12 cellular contexts compared by ENCODE assay signal in genomic region chr9:128634651-128635262, GRCh38. TPM values are rescaled to one million over a fixed set of nuclear protein-coding genes. Genes with fewer than 3 reads are reported as not detected.
DNase-seq lines count a peak whose midpoint lies in the region; ATAC-seq and TF ChIP-seq lines count a peak whose summit lies in the region.
"Had no signal": no experiment of that assay in that cellular context is flagged by ENCODE, and none has a peak within 500 bp of the region (broad histone marks: within the 10 kb centered on the region; RNA-seq: fewer than 3 reads in every experiment).

No MANE protein-coding gene starts in this region.

- H4K8ac ChIP-seq in trophoblast cell (ENCODE audit: low read depth, low read length): peak overlapping the region; percentile 15

- H3K4me2 ChIP-seq in trophoblast cell (ENCODE audit: low read length): peak overlapping the region; percentile 4
- H3K4me2 ChIP-seq in OCI-LY7 (ENCODE audit: low read length): no peak overlapping the region

- H4K91ac ChIP-seq in trophoblast cell (ENCODE audit: low read depth, low read length): peak overlapping the region; percentile 9

- H2AK5ac ChIP-seq in trophoblast cell (ENCODE audit: low read length): peak overlapping the region; percentile 51

- H2BK120ac ChIP-seq in trophoblast cell (ENCODE audit: insufficient read depth, low read length, poor library complexity): no peak overlapping the region

- H3K4me3 Mint-ChIP-seq in stimulated activated naive CD8-positive, alpha-beta T cell treated with anti-CD3 and anti-CD28 coated beads, Interleukin-15, amount 100 ng/mL, for 72 hours: no peak overlapping the region
- no peak overlapping the region for H3K4me3 Mint-ChIP-seq in activated T-cell treated with anti-CD3 and anti-CD28 coated beads, Interleukin-2, amount 50 U/mL, for 4 hours
- H3K4me3 Mint-ChIP-seq: nephron had no signal

- ATAC-seq in stimulated activated naive CD8-positive, alpha-beta T cell treated with anti-CD3 and anti-CD28 coated beads, Interleukin-15, amount 100 ng/mL, for 72 hours: peak; percentile 41
- ATAC-seq in stimulated activated naive CD8-positive, alpha-beta T cell treated with anti-CD3 and anti-CD28 coated beads, Interleukin-15, Interleukin-2, amounts not matched to agents 100 U/mL and 50 U/mL, for 24 hours: no peak
- peak; percentile 2 to 16 (median 8) for ATAC-seq in heart left ventricle
- no peak for ATAC-seq in activated T-cell treated with anti-CD3 and anti-CD28 coated beads, Interleukin-2, amount 50 U/mL, for 4 hours

- H2AFZ ChIP-seq in trophoblast cell (ENCODE audit: insufficient read depth, low read length, poor library complexity) (no peak overlapping the region), OCI-LY7 (ENCODE audit: low read length) (no peak overlapping the region)

- H3K4me1 ChIP-seq in heart left ventricle (peaks cover 0 to 40% (median 20%) of the 10 kb centered on the region in 12 donors), trophoblast cell (ENCODE audit: control insufficient read depth in 1 of 2, insufficient read depth in 2 of 2, low read length in 2 of 2) (peaks cover 14 to 17% of the 10 kb centered on the region in 2 experiments), A673 (ENCODE audit: insufficient read depth, low read length, poor library complexity, severe bottlenecking) (no peaks in the 10 kb centered on the region), OCI-LY7 (ENCODE audit: insufficient read depth, low read length, poor library complexity, severe bottlenecking) (no peaks in the 10 kb centered on the region)

- no peaks in the 10 kb centered on the region for H3K9me3 Mint-ChIP-seq in stimulated activated naive CD8-positive, alpha-beta T cell treated with anti-CD3 and anti-CD28 coated beads, Interleukin-15, amount 100 ng/mL, for 72 hours
- no peaks in the 10 kb centered on the region for H3K9me3 Mint-ChIP-seq in activated T-cell treated with anti-CD3 and anti-CD28 coated beads, Interleukin-2, amount 50 U/mL, for 4 hours
- H3K9me3 Mint-ChIP-seq: nephron had no signal

- TF ChIP-seq CTCF in heart left ventricle (IDR thresholded peaks at IDR 0.05) (no peak), A673 (conservative IDR thresholded peaks at IDR 0.05; ENCODE audit: low read depth, low read length) (no peak), OCI-LY7 (conservative IDR thresholded peaks at IDR 0.05; ENCODE audit: low read length) (no peak)

- no peaks in the 10 kb centered on the region for H4K20me1 ChIP-seq in OCI-LY7 (ENCODE audit: insufficient read depth, low read length)

- CTCF ChIA-PET in A673 (lab: Charles Lee): no interaction called here
- CTCF ChIA-PET in OCI-LY7 (lab: Charles Lee; ENCODE audit: unreplicated experiment): no interaction called here

- H2BK12ac ChIP-seq in trophoblast cell (ENCODE audit: low read length): peak overlapping the region; percentile 1

- H4K12ac ChIP-seq in trophoblast cell (ENCODE audit: low read depth, low read length): no peak overlapping the region

- no peaks in the 10 kb centered on the region for H3K4me1 Mint-ChIP-seq in stimulated activated naive CD8-positive, alpha-beta T cell treated with anti-CD3 and anti-CD28 coated beads, Interleukin-15, amount 100 ng/mL, for 72 hours
- no peaks in the 10 kb centered on the region for H3K4me1 Mint-ChIP-seq in activated T-cell treated with anti-CD3 and anti-CD28 coated beads, Interleukin-2, amount 50 U/mL, for 4 hours (ENCODE audit: low read depth)
- H3K4me1 Mint-ChIP-seq: nephron had no signal

- no peak overlapping the region for H3K4ac ChIP-seq in trophoblast cell (ENCODE audit: low read depth, low read length)

- H3K79me1 ChIP-seq in trophoblast cell (ENCODE audit: low read length): peaks cover 17% of the 10 kb centered on the region

- intact Hi-C loops in heart left ventricle (cut with DNase I): loop anchor here in 4 of 10 donors (2.0 to 10.0 kb wide), 6 partner anchors 22 to 340 kb away; partner anchors contain the start of genes SET (in 4 of the 4), DYNC2I2 (in 1 of the 4) and ODF2 (in 1 of the 4)
- intact Hi-C loops in A673 (cut with micrococcal nuclease; ENCODE audit: unreplicated experiment): no loop called here
- intact Hi-C loops in OCI-LY7 (cut with micrococcal nuclease; ENCODE audit: unreplicated experiment): no loop called here

- H3K36me3 ChIP-seq in heart left ventricle (peaks cover 2 to 54% (median 46%) of the 10 kb centered on the region in 9 donors), trophoblast cell (ENCODE audit: control insufficient read depth in 1 of 2, insufficient read depth in 2 of 2, low read length in 2 of 2) (peaks cover 54 to 63% of the 10 kb centered on the region in 2 experiments), A673 (ENCODE audit: insufficient read depth, low read length, poor library complexity, severe bottlenecking) (peaks cover 82% of the 10 kb centered on the region), OCI-LY7 (ENCODE audit: insufficient read depth, low read length) (peaks cover 51% of the 10 kb centered on the region)

- no peaks in the 10 kb centered on the region for H3K9me2 ChIP-seq in OCI-LY7 (ENCODE audit: insufficient read depth, low read length)

- DNase-seq in stimulated activated naive CD8-positive, alpha-beta T cell treated with anti-CD3 and anti-CD28 coated beads, Interleukin-15, amount 100 ng/mL, for 72 hours: no peak
- no peak for DNase-seq in stimulated activated naive CD8-positive, alpha-beta T cell treated with anti-CD3 and anti-CD28 coated beads, Interleukin-15, Interleukin-2, amounts not matched to agents 100 U/mL and 50 U/mL, for 24 hours
- DNase-seq in heart left ventricle (peak in 2 of 5 donors; percentile 38 to 63), trophoblast cell (no peak), NCI-H2107 (lab: John Stamatoyannopoulos, UW) (no peak), A673 (ENCODE audit: low spot score) (no peak), OCI-LY7 (ENCODE audit: low spot score) (no peak)
- DNase-seq in activated T-cell treated with anti-CD3 and anti-CD28 coated beads, Interleukin-2, amount 50 U/mL, for 4 hours: no peak
- DNase-seq: activated effector memory CD4-positive, alpha-beta T cell treated with Interleukin-2 at 50 U/mL for 16 hours; NCI-H1436 had no signal

- H3K27ac ChIP-seq in heart left ventricle (peak overlapping the region; percentile 83 to 100 (median 92)), trophoblast cell (ENCODE audit: low read depth, low read length) (peak overlapping the region; percentile 16), A673 (ENCODE audit: low read depth, low read length, poor library complexity, severe bottlenecking) (no peak overlapping the region), OCI-LY7 (ENCODE audit: low read depth, low read length, poor library complexity, severe bottlenecking) (no peak overlapping the region)

- H3K9me3 ChIP-seq in heart left ventricle: no peaks in the 10 kb centered on the region
- H3K9me3 ChIP-seq in trophoblast cell (ENCODE audit: insufficient read depth, low read depth, low read length): peaks cover 2% of the 10 kb centered on the region
- no peaks in the 10 kb centered on the region for H3K9me3 ChIP-seq in A673 (ENCODE audit: low read depth, low read length, poor library complexity, severe bottlenecking)
- H3K9me3 ChIP-seq in OCI-LY7 (ENCODE audit: low read length): no peaks in the 10 kb centered on the region
- H3K9me3 ChIP-seq: HAP-1 had no signal

- H3K4me3 ChIP-seq in heart left ventricle: peak overlapping the region in 9 of 12 donors; percentile 32 to 54 (median 41)
- no peak overlapping the region for H3K4me3 ChIP-seq in trophoblast cell (ENCODE audit: low read depth, low read length)
- H3K4me3 ChIP-seq in A673 (ENCODE audit: low read depth, low read length, poor library complexity, severe bottlenecking): no peak overlapping the region
- no peak overlapping the region for H3K4me3 ChIP-seq in OCI-LY7 (ENCODE audit: low read depth, low read length, poor library complexity, severe bottlenecking)
- H3K4me3 ChIP-seq: HAP-1 had no signal

- H3K36me3 Mint-ChIP-seq in activated T-cell treated with anti-CD3 and anti-CD28 coated beads, Interleukin-2, amount 50 U/mL, for 4 hours (ENCODE audit: insufficient read depth): peaks cover 13% of the 10 kb centered on the region

- peak overlapping the region; percentile 1 for H3K14ac ChIP-seq in trophoblast cell (ENCODE audit: low read length)

- H3K27me3 ChIP-seq in heart left ventricle: no peaks in the 10 kb centered on the region
- H3K27me3 ChIP-seq in trophoblast cell (ENCODE audit: insufficient read depth, low read length): no peaks in the 10 kb centered on the region
- H3K27me3 ChIP-seq in A673 (replicated peaks; ENCODE audit: insufficient read depth, low read depth, low read length, poor library complexity): no peaks in the 10 kb centered on the region

- peak overlapping the region; percentile 5 for H3K18ac ChIP-seq in trophoblast cell (ENCODE audit: low read length)

- POLR2A ChIA-PET in A673 (lab: Charles Lee; ENCODE audit: low non-redundant PET) (no interaction called here), OCI-LY7 (lab: Charles Lee) (no interaction called here)

- peak overlapping the region; percentile 1 for H3K9ac ChIP-seq in trophoblast cell (ENCODE audit: low read length)

- BruUV-seq in A673 (replicated peaks; lab: Mats Ljungman, UMichigan) (no TSS peak), OCI-LY7 (replicated peaks; lab: Mats Ljungman, UMichigan) (no TSS peak)

- no peak overlapping the region for H3K23ac ChIP-seq in trophoblast cell (ENCODE audit: low read length)

- no peaks in the 10 kb centered on the region for H3K79me2 ChIP-seq in trophoblast cell (ENCODE audit: control insufficient read depth, insufficient read depth, low read length, poor library complexity)
- H3K79me2 ChIP-seq in OCI-LY7 (ENCODE audit: insufficient read depth, low read depth, low read length): no peaks in the 10 kb centered on the region

- peak overlapping the region in 1 of 2 donors; percentile 72 for H3K27ac Mint-ChIP-seq in stimulated activated naive CD8-positive, alpha-beta T cell treated with anti-CD3 and anti-CD28 coated beads, Interleukin-15, amount 100 ng/mL, for 72 hours

- TF ChIP-seq POLR2A in heart left ventricle (IDR thresholded peaks at IDR 0.05): no peak

- H2BK5ac ChIP-seq in trophoblast cell (ENCODE audit: low read depth, low read length, poor library complexity): peak overlapping the region; percentile 22

- WGBS in heart left ventricle, 4 donors: 43 to 56% (median 51%) methylated on average over 14 to 26 of the region's 26 CpGs
- no CpG with 5 or more reads among the region's 26 CpGs for WGBS in trophoblast cell (ENCODE audit: extremely low coverage, insufficient coverage, insufficient read length)

- no peaks in the 10 kb centered on the region for H3K27me3 Mint-ChIP-seq in stimulated activated naive CD8-positive, alpha-beta T cell treated with anti-CD3 and anti-CD28 coated beads, Interleukin-15, amount 100 ng/mL, for 72 hours
- no peaks in the 10 kb centered on the region for H3K27me3 Mint-ChIP-seq in activated T-cell treated with anti-CD3 and anti-CD28 coated beads, Interleukin-2, amount 50 U/mL, for 4 hours (ENCODE audit: low read depth)

RNA-seq across cellular contexts. Expression of gene DYNC2I2, which starts 21.9 kb away (rescaled TPM):
- 10 to 100 TPM; 20.5 to 50.2 (median 27.0) TPM for total RNA-seq in heart left ventricle
- polyA plus RNA-seq in heart left ventricle: 10 to 100 TPM; 56.6 to 65.7 TPM
- polyA plus RNA-seq in trophoblast cell (2013): 19.9 and 21.1 TPM in 2 replicates
- 135 TPM in 2 replicates for total RNA-seq in A673 (2021)
- 71.8 and 97.6 TPM in 2 replicates for total RNA-seq in OCI-LY7 (2014; rRNA removed; shearing (Covaris generic))
- total RNA-seq in OCI-LY7 (2022): 51.6 and 55.5 TPM in 2 replicates
- 10 to 100 TPM; 27.4 to 37.4 (median 32.0) TPM for total RNA-seq in activated T-cell treated with anti-CD3 and anti-CD28 coated beads, Interleukin-2, amount 50 U/mL, for 4 hours

RNA-seq across cellular contexts. Expression of gene SET, which starts 54.3 kb away (rescaled TPM):
- total RNA-seq in heart left ventricle: 100 to 1,000 TPM in 8 of 9 donors, 10 to 100 TPM in 1; 96.8 to 240 (median 211) TPM
- polyA plus RNA-seq in heart left ventricle: 100 to 1,000 TPM in 1 of 2 donors, 10 to 100 TPM in 1; 67.6 to 199 TPM
- 357 and 372 TPM in 2 replicates for polyA plus RNA-seq in trophoblast cell (2013)
- 942 and 1,009 TPM in 2 replicates for total RNA-seq in A673 (2021)
- total RNA-seq in OCI-LY7 (2014; rRNA removed; shearing (Covaris generic)): 598 and 1,041 TPM in 2 replicates
- total RNA-seq in OCI-LY7 (2022): 686 and 701 TPM in 2 replicates
- total RNA-seq in activated T-cell treated with anti-CD3 and anti-CD28 coated beads, Interleukin-2, amount 50 U/mL, for 4 hours: 100 to 1,000 TPM; 761 to 865 (median 792) TPM

Comparison
In these comparisons a context has a peak if more than half of its experiments do, and no peak if none do; other contexts are left out.
1. ATAC-seq: peak in stimulated activated naive CD8-positive, alpha-beta T cell treated with anti-CD3 and anti-CD28 coated beads, Interleukin-15, amount 100 ng/mL, for 72 hours (single experiment) and heart left ventricle (4 of 4); none in stimulated activated naive CD8-positive, alpha-beta T cell treated with anti-CD3 and anti-CD28 coated beads, Interleukin-15, Interleukin-2, amounts not matched to agents 100 U/mL and 50 U/mL, for 24 hours (single experiment) and activated T-cell treated with anti-CD3 and anti-CD28 coated beads, Interleukin-2, amount 50 U/mL, for 4 hours (0 of 2).
2. H3K27ac ChIP-seq: peak in heart left ventricle (12 of 12) and trophoblast cell (single experiment); none in A673 (single experiment) and OCI-LY7 (single experiment).
3. H3K4me3 ChIP-seq: peak in heart left ventricle (9 of 12); none in trophoblast cell (single experiment), A673 (single experiment) and OCI-LY7 (single experiment).